In the genomic region with DNA sequence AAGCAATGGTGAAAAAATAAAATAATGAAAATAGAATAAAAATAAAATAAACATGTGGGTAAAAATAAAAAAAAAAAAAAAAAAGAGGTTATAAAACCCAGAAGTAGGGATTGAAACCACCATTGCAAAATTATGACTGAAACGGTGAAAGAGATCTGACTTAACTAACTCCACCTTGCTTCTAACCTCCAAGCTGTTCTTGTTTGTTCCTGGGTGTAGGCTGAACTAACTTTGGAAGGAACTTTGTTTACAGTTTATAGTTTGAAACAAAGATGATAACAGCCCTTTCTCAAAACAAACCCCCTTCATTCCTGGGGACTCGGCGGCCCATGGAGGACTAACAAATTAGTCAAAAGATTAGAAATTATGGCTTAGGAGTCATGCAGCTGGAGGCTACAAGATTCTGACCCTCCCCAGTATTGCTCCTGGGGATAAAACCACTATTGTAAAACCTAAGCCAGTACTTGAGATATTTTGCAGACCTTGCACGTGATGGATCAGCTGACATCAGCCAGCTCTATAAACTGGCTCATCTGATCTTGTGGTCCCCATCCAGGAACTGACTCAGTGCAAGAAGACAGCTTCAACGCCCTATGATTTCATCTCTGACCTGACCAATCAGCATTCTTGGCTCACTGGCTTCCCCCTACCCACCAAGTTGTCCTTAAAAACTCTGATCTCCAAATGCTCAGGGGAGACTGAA, we compare ENCODE assay signal across 10 cellular contexts. TPM values are rescaled to one million over a fixed set of nuclear protein-coding genes. Genes with fewer than 3 reads are reported as not detected.
A peak's percentile ranks its signal among the peaks of the same experiment; 100 is the strongest.
DNase-seq lines count a peak whose midpoint lies in the region; ATAC-seq and TF ChIP-seq lines count a peak whose summit lies in the region.
"Had no signal": no experiment of that assay in that cellular context is flagged by ENCODE, and none has a peak within 500 bp of the region (broad histone marks: within the 10 kb centered on the region; RNA-seq: fewer than 3 reads in every experiment).

No MANE protein-coding gene starts in this region.

- H3K36me3 Mint-ChIP-seq in activated CD4-positive, alpha-beta memory T cell treated with anti-CD3 and anti-CD28 coated beads for 36 hours, result peaks cover 16% of the 10 kb centered on the region

- intact Hi-C loops in left ventricle myocardium superior (cut with micrococcal nuclease), result no loop called here
- intact Hi-C loops in Right ventricle myocardium inferior (cut with DNase I), result no loop called here
- intact Hi-C loops in activated CD4-positive, alpha-beta memory T cell treated with anti-CD3 and anti-CD28 coated beads for 36 hours (cut with micrococcal nuclease), result loop anchor here (2.0 kb wide), 2 partner anchors 61 to 131 kb away; a partner anchor contains a TSS

- ATAC-seq in left ventricle myocardium superior (peak; percentile 63), Right ventricle myocardium inferior (no peak), GM19324 (IDR thresholded peaks at IDR 0.05; ENCODE audit: low FRiP score, unreplicated experiment) (no peak), GM19452 (IDR thresholded peaks at IDR 0.05; ENCODE audit: unreplicated experiment) (no peak)

- POLR2A ChIA-PET in activated CD4-positive, alpha-beta memory T cell treated with anti-CD3 and anti-CD28 coated beads for 36 hours (lab: Charles Lee), result interaction anchor here (0.7 kb wide), 1 partner anchor 62 kb away, joined by 4 read pairs; no protein-coding TSS in a partner anchor

- TF ChIP-seq CTCF in foreskin fibroblast (IDR thresholded peaks at IDR 0.05; ENCODE audit: low read depth, low read length), result no peak

- no peak overlapping the region for H3K4me3 Mint-ChIP-seq in activated CD4-positive, alpha-beta memory T cell treated with anti-CD3 and anti-CD28 coated beads for 36 hours

- DNase-seq in left ventricle myocardium superior (no peak), Right ventricle myocardium inferior (ENCODE audit: missing footprints) (no peak), foreskin fibroblast (peak; percentile 75 to 76), stromal cell of bone marrow (ENCODE audit: low read depth) (peak; percentile 85), NCI-H2081 (lab: John Stamatoyannopoulos, UW) (no peak)
- peak; percentile 52 for DNase-seq in activated CD4-positive, alpha-beta memory T cell treated with anti-CD3 and anti-CD28 coated beads for 36 hours
- DNase-seq: DMS 273 treated with DMSO at 0.1 percent for 48 hours had no signal

- H3K4me3 ChIP-seq in foreskin fibroblast (ENCODE audit: low read depth in 1 of 2, low read length in 2 of 2), result no peak overlapping the region
- H3K4me3 ChIP-seq: SK-N-MC had no signal

- H3K9me3 Mint-ChIP-seq in activated CD4-positive, alpha-beta memory T cell treated with anti-CD3 and anti-CD28 coated beads for 36 hours, result no peaks in the 10 kb centered on the region

- peak overlapping the region; percentile 63 for H3K27ac Mint-ChIP-seq in activated CD4-positive, alpha-beta memory T cell treated with anti-CD3 and anti-CD28 coated beads for 36 hours

- peaks cover 30% of the 10 kb centered on the region for H3K4me1 Mint-ChIP-seq in activated CD4-positive, alpha-beta memory T cell treated with anti-CD3 and anti-CD28 coated beads for 36 hours (ENCODE audit: low read depth)

- CTCF ChIA-PET in activated CD4-positive, alpha-beta memory T cell treated with anti-CD3 and anti-CD28 coated beads for 36 hours (lab: Charles Lee), result no interaction called here

- no peaks in the 10 kb centered on the region for H3K27me3 Mint-ChIP-seq in activated CD4-positive, alpha-beta memory T cell treated with anti-CD3 and anti-CD28 coated beads for 36 hours

RNA-seq across cellular contexts. Expression of a gene that starts 30.4 kb away (rescaled TPM):
- total RNA-seq in left ventricle myocardium superior (9.7 TPM), Right ventricle myocardium inferior (8.6 TPM)
- 1 to 10 TPM; 6.5 to 7.7 TPM for total RNA-seq in activated CD4-positive, alpha-beta memory T cell treated with anti-CD3 and anti-CD28 coated beads for 36 hours

RNA-seq across cellular contexts. Expression of a gene that starts 47.0 kb away (rescaled TPM):
- 998 TPM for total RNA-seq in left ventricle myocardium superior
- total RNA-seq in Right ventricle myocardium inferior, result 977 TPM
- total RNA-seq in activated CD4-positive, alpha-beta memory T cell treated with anti-CD3 and anti-CD28 coated beads for 36 hours, result 1 to 10 TPM; 8.9 to 9.4 TPM

Comparison
In these comparisons a context has a peak if more than half of its experiments do, and no peak if none do; other contexts are left out.
1. DNase-seq: peak in activated CD4-positive, alpha-beta memory T cell treated with anti-CD3 and anti-CD28 coated beads for 36 hours (single experiment), foreskin fibroblast (2 of 2) and stromal cell of bone marrow (single experiment); none in left ventricle myocardium superior (single experiment), Right ventricle myocardium inferior (single experiment) and NCI-H2081 (0 of 2).
2. RNA of a gene that starts 47.0 kb away (total RNA-seq): 998 TPM in left ventricle myocardium superior (single experiment) and 977 TPM in Right ventricle myocardium inferior (single experiment); 8.9 to 9.4 TPM in activated CD4-positive, alpha-beta memory T cell treated with anti-CD3 and anti-CD28 coated beads for 36 hours; every median in the first group is over 10 times any median in the second.